In the genomic region with DNA sequence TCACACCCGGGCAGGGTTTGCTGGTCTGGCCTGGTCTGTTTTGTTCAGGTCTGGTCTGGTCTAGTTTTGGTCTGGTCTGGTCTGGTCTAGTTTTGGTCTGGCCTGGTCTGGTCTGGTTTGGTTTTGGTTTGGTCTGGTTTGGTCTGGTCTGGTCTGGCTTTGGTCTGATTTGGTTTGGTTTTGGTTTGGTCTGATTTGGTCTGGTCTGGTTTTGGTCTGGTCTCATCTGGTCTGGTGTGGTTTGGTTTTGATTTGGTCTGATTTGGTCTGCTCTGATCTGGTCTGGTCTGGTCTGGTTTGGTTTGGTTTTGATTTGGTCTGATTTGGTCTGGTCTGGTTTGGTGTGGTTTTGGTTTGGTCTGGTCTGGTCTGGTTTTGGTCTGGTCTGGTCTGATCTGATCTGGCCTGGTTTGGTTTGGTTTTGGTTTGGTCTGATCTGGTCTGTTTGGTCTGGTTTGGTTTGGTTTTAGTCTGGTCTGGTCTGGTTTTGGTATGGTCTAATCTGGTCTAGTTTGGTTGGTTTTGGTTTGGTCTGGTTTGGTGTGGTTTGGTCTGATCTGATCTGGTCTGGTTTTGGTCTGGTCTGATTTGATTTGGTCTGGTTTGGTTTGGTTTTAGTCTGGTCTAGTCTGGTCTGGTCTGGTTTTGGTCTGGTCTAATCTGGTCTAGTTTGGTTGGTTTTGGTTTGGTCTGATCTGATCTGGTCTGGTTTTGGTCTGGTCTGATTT, we compare ENCODE assay signal across 15 cellular contexts. TPM values are rescaled to one million over a fixed set of nuclear protein-coding genes. Genes with fewer than 3 reads are reported as not detected.
DNase-seq lines count a peak whose midpoint lies in the region; ATAC-seq and TF ChIP-seq lines count a peak whose summit lies in the region.
"Had no signal": no experiment of that assay in that cellular context is flagged by ENCODE, and none has a peak within 500 bp of the region (broad histone marks: within the 10 kb centered on the region; RNA-seq: fewer than 3 reads in every experiment).

No MANE protein-coding gene starts in this region.

- no peak for DNase-seq in T-helper 2 cell treated with Interferon-gamma antibody and Interleukin-4, amounts not matched to agents 5 μg/mL and 100 μg/mL, for 36 hours (ENCODE audit: low spot score)
- DNase-seq in T-helper 2 cell = no peak
- no peak for DNase-seq in PC-3
- DNase-seq in progenitor cell of endocrine pancreas (ENCODE audit: low spot score, unreplicated experiment) = no peak
- no peak for DNase-seq in occipital lobe (lab: John Stamatoyannopoulos, UW)
- DNase-seq: DMS79; effector CD8-positive, alpha-beta T cell; head of caudate nucleus; MV-4-11; NCI-H345; posterior cingulate gyrus had no signal

- no peaks in the 10 kb centered on the region for H3K27me3 Mint-ChIP-seq in T-helper 2 cell treated with Interferon-gamma antibody and Interleukin-4, amounts not matched to agents 5 μg/mL and 100 μg/mL, for 36 hours (ENCODE audit: low read depth)
- no peaks in the 10 kb centered on the region for H3K27me3 Mint-ChIP-seq in dendritic cell treated with granulocyte-macrophage colony-stimulating factor and Interleukin-4, amounts not matched to agents 40 ng/mL and 50 ng/mL, for 4 days
- no peaks in the 10 kb centered on the region for H3K27me3 Mint-ChIP-seq in progenitor cell of endocrine pancreas

- H2AFZ ChIP-seq in PC-3 (ENCODE audit: low read length) = no peak overlapping the region

- H3K79me2 ChIP-seq in PC-3 (ENCODE audit: low read length) = peaks cover 16% of the 10 kb centered on the region

- BruUV-seq in PC-3 (replicated peaks; lab: Mats Ljungman, UMichigan) = no TSS peak

- H3K36me3 ChIP-seq in PC-3 (ENCODE audit: low read depth, low read length) = peaks cover 56% of the 10 kb centered on the region

- peaks cover 9% of the 10 kb centered on the region for H3K4me1 ChIP-seq in PC-3 (ENCODE audit: insufficient read depth, low read length)

- no peaks in the 10 kb centered on the region for H3K9me3 ChIP-seq in PC-3 (ENCODE audit: low read length)

- no peaks in the 10 kb centered on the region for H4K20me1 ChIP-seq in PC-3 (ENCODE audit: low read length)

- peak overlapping the region; percentile 69 for H3K27ac Mint-ChIP-seq in T-helper 2 cell treated with Interferon-gamma antibody and Interleukin-4, amounts not matched to agents 5 μg/mL and 100 μg/mL, for 36 hours
- H3K27ac Mint-ChIP-seq in dendritic cell treated with granulocyte-macrophage colony-stimulating factor and Interleukin-4, amounts not matched to agents 40 ng/mL and 50 ng/mL, for 4 days = peak overlapping the region; percentile 54
- peak overlapping the region; percentile 95 for H3K27ac Mint-ChIP-seq in progenitor cell of endocrine pancreas

- no peak overlapping the region for H3K9ac ChIP-seq in PC-3 (ENCODE audit: low read length)

- H3K27ac ChIP-seq in PC-3 (ENCODE audit: low read length) = peak overlapping the region; percentile 5; the same call in 1 of the 2 replicates
- H3K27ac ChIP-seq: HL-60 had no signal

- no peak for TF ChIP-seq CTCF in PC-3 (conservative IDR thresholded peaks at IDR 0.05; ENCODE audit: low read depth, low read length)
- no peak for TF ChIP-seq CTCF in progenitor cell of endocrine pancreas (IDR thresholded peaks at IDR 0.05; ENCODE audit: unreplicated experiment)

- H3K4me3 Mint-ChIP-seq in T-helper 2 cell treated with Interferon-gamma antibody and Interleukin-4, amounts not matched to agents 5 μg/mL and 100 μg/mL, for 36 hours = no peak overlapping the region
- no peak overlapping the region for H3K4me3 Mint-ChIP-seq in dendritic cell treated with granulocyte-macrophage colony-stimulating factor and Interleukin-4, amounts not matched to agents 40 ng/mL and 50 ng/mL, for 4 days
- H3K4me3 Mint-ChIP-seq in progenitor cell of endocrine pancreas (ENCODE audit: low read depth) = no peak overlapping the region

- no peaks in the 10 kb centered on the region for H3K9me3 Mint-ChIP-seq in T-helper 2 cell treated with Interferon-gamma antibody and Interleukin-4, amounts not matched to agents 5 μg/mL and 100 μg/mL, for 36 hours
- H3K9me3 Mint-ChIP-seq in dendritic cell treated with granulocyte-macrophage colony-stimulating factor and Interleukin-4, amounts not matched to agents 40 ng/mL and 50 ng/mL, for 4 days = peaks cover 16% of the 10 kb centered on the region
- no peaks in the 10 kb centered on the region for H3K9me3 Mint-ChIP-seq in progenitor cell of endocrine pancreas (ENCODE audit: low read depth)

- H3K4me2 ChIP-seq in PC-3 (ENCODE audit: low read length) = no peak overlapping the region

- no peaks in the 10 kb centered on the region for H3K27me3 ChIP-seq in PC-3 (ENCODE audit: low read length)

- intact Hi-C loops in PC-3 (cut with micrococcal nuclease) = no loop called here
- intact Hi-C loops in dendritic cell treated with granulocyte-macrophage colony-stimulating factor and Interleukin-4, amounts not matched to agents 40 ng/mL and 50 ng/mL, for 4 days (cut with micrococcal nuclease) = no loop called here

- no peak for ATAC-seq in PC-3
- no peak for ATAC-seq in GM18858 (IDR thresholded peaks at IDR 0.05; ENCODE audit: unreplicated experiment)
- ATAC-seq in HG03196 (IDR thresholded peaks at IDR 0.05; ENCODE audit: unreplicated experiment) = no peak

- peaks cover 53% of the 10 kb centered on the region for H3K36me3 Mint-ChIP-seq in T-helper 2 cell treated with Interferon-gamma antibody and Interleukin-4, amounts not matched to agents 5 μg/mL and 100 μg/mL, for 36 hours (ENCODE audit: low read depth)
- peaks cover 100% of the 10 kb centered on the region for H3K36me3 Mint-ChIP-seq in dendritic cell treated with granulocyte-macrophage colony-stimulating factor and Interleukin-4, amounts not matched to agents 40 ng/mL and 50 ng/mL, for 4 days (ENCODE audit: low read depth)
- peaks cover 35% of the 10 kb centered on the region for H3K36me3 Mint-ChIP-seq in progenitor cell of endocrine pancreas (ENCODE audit: insufficient read depth)

- H3K4me1 Mint-ChIP-seq in T-helper 2 cell treated with Interferon-gamma antibody and Interleukin-4, amounts not matched to agents 5 μg/mL and 100 μg/mL, for 36 hours (ENCODE audit: low read depth) = peaks cover 13% of the 10 kb centered on the region
- peaks cover 18% of the 10 kb centered on the region for H3K4me1 Mint-ChIP-seq in dendritic cell treated with granulocyte-macrophage colony-stimulating factor and Interleukin-4, amounts not matched to agents 40 ng/mL and 50 ng/mL, for 4 days (ENCODE audit: low read depth)
- no peaks in the 10 kb centered on the region for H3K4me1 Mint-ChIP-seq in progenitor cell of endocrine pancreas (ENCODE audit: low read depth)

- CTCF ChIA-PET in PC-3 (lab: Charles Lee) = interaction anchor here (0.6 kb wide), 1 partner anchor 25 kb away, joined by 4 read pairs; no protein-coding TSS in a partner anchor

- no peaks in the 10 kb centered on the region for H3F3A ChIP-seq in PC-3 (ENCODE audit: low read length, unreplicated experiment)

- no peak overlapping the region for H3K4me3 ChIP-seq in PC-3 (ENCODE audit: low read length)

- POLR2A ChIA-PET in PC-3 (lab: Charles Lee; ENCODE audit: unreplicated experiment) = no interaction called here

- no peaks in the 10 kb centered on the region for H3K9me2 ChIP-seq in PC-3 (replicated peaks; ENCODE audit: low read length)

RNA-seq across cellular contexts. Expression of a gene that starts 14.4 kb away (rescaled TPM):
- total RNA-seq in PC-3 (2014; rRNA removed) (0.07 and 0.23 TPM in 2 replicates), progenitor cell of endocrine pancreas (not detected in 2 replicates), occipital lobe (under 0.01 TPM)

RNA-seq across cellular contexts. Expression of a gene that starts 45.2 kb away (rescaled TPM):
- total RNA-seq in PC-3 (2014; rRNA removed) = 46.4 and 84.1 TPM in 2 replicates
- total RNA-seq in progenitor cell of endocrine pancreas = 89.6 and 94.2 TPM in 2 replicates
- 32.9 TPM for total RNA-seq in occipital lobe
